In genomic region chr10:62045765-62046521, GRCh38 we compare ENCODE assay signal across 8 cellular contexts.
A peak's percentile ranks its signal among the peaks of the same experiment; 100 is the strongest.
DNase-seq lines count a peak whose midpoint lies in the region; ATAC-seq, FAIRE-seq and TF ChIP-seq lines count a peak whose summit lies in the region.

No MANE protein-coding gene starts in this region.

- H3K4me3 Mint-ChIP-seq in activated naive CD8-positive, alpha-beta T cell treated with anti-CD3 and anti-CD28 coated beads, Interleukin-2, amount 10 ng/mL, durations not matched to agents 7 days and 5 days = peak overlapping the region; percentile 75

- TF ChIP-seq CTCF in kidney (IDR thresholded peaks at IDR 0.05; ENCODE audit: borderline replicate concordance, extremely low read depth, insufficient read depth) = no peak

- H3K9ac ChIP-seq in kidney (ENCODE audit: low read length in 2 of 2) (peak overlapping the region in 1 of 2 donors; percentile 16), stomach smooth muscle (ENCODE audit: low read length in 2 of 2) (peak overlapping the region in 1 of 2 donors; percentile 7)

- H3K27ac ChIP-seq in kidney (ENCODE audit: low read depth in 2 of 2, low read length in 2 of 2) = peak overlapping the region; percentile 96 to 98
- H3K27ac ChIP-seq in stomach smooth muscle (ENCODE audit: low read length) = peak overlapping the region; percentile 88

- H3K4me1 ChIP-seq in kidney (ENCODE audit: control insufficient read depth in 1 of 2, insufficient read depth in 1 of 2, low read depth in 1 of 2, low read length in 2 of 2) (peaks cover 29 to 69% of the 10 kb centered on the region in 2 donors), stomach smooth muscle (ENCODE audit: control insufficient read depth, insufficient read depth, low read length) (peaks cover 27% of the 10 kb centered on the region)

- H3K9me3 ChIP-seq in kidney (ENCODE audit: control insufficient read depth in 1 of 2, low read length in 2 of 2) (no peaks in the 10 kb centered on the region), stomach smooth muscle (ENCODE audit: control insufficient read depth in 2 of 2, low read length in 2 of 2) (no peaks in the 10 kb centered on the region)

- no peaks in the 10 kb centered on the region for H3K27me3 Mint-ChIP-seq in activated naive CD8-positive, alpha-beta T cell treated with anti-CD3 and anti-CD28 coated beads, Interleukin-2, amount 10 ng/mL, durations not matched to agents 7 days and 5 days

- intact Hi-C loops in kidney (cut with DNase I) = no loop called here

- in situ Hi-C loops in KBM-7 (cut with MboI; ENCODE audit: low pct_unique_long_range_greater_than_20kb, low sequenced_read_pairs) = no loop called here

- no peaks in the 10 kb centered on the region for H3K9me3 Mint-ChIP-seq in activated naive CD8-positive, alpha-beta T cell treated with anti-CD3 and anti-CD28 coated beads, Interleukin-2, amount 10 ng/mL, durations not matched to agents 7 days and 5 days

- peak; percentile 58 for FAIRE-seq in kidney (lab: Jason Lieb, UNC)

- POLR2A ChIA-PET in activated naive CD8-positive, alpha-beta T cell treated with anti-CD3 and anti-CD28 coated beads, Interleukin-2, amount 10 ng/mL, durations not matched to agents 7 days and 5 days (lab: Charles Lee) = interaction anchor here (1.4 to 6.3 kb wide), 6 partner anchors 18 to 144 kb away, joined by 5 to 43 read pairs (median 14); partner anchors contain the start of gene ARID5B

- ATAC-seq in activated naive CD8-positive, alpha-beta T cell treated with anti-CD3 and anti-CD28 coated beads, Interleukin-2, amount 10 ng/mL, durations not matched to agents 7 days and 5 days (ENCODE audit: low read depth) = no peak
- ATAC-seq in GM18861 (IDR thresholded peaks at IDR 0.05; ENCODE audit: unreplicated experiment) = no peak

- H3K36me3 Mint-ChIP-seq in activated naive CD8-positive, alpha-beta T cell treated with anti-CD3 and anti-CD28 coated beads, Interleukin-2, amount 10 ng/mL, durations not matched to agents 7 days and 5 days = peaks cover 42% of the 10 kb centered on the region

- H3K4me3 ChIP-seq in kidney (ENCODE audit: low read length in 2 of 2) = peak overlapping the region; percentile 25 to 34
- H3K4me3 ChIP-seq in stomach smooth muscle (ENCODE audit: low read length in 2 of 2) = peak overlapping the region; percentile 1 to 27

- no peaks in the 10 kb centered on the region for H3K27me3 ChIP-seq in stomach smooth muscle (ENCODE audit: control insufficient read depth in 1 of 2, insufficient read depth in 2 of 2, low read length in 2 of 2)

- H3K4me1 Mint-ChIP-seq in activated naive CD8-positive, alpha-beta T cell treated with anti-CD3 and anti-CD28 coated beads, Interleukin-2, amount 10 ng/mL, durations not matched to agents 7 days and 5 days = peaks cover 91% of the 10 kb centered on the region

- DNase-seq in AG20443 (ENCODE audit: low spot score) (peak; percentile 53), KBM-7 (peak; percentile 69), kidney (no peak), NCI-H82 (lab: John Stamatoyannopoulos, UW) (no peak), germinal center (ENCODE audit: low spot score) (no peak)
- no peak for DNase-seq in activated naive CD8-positive, alpha-beta T cell treated with anti-CD3 and anti-CD28 coated beads, Interleukin-2, amount 10 ng/mL, durations not matched to agents 7 days and 5 days

- H3K36me3 ChIP-seq in kidney (ENCODE audit: control insufficient read depth in 1 of 2, insufficient read depth in 2 of 2, low read length in 2 of 2) (no peaks in the 10 kb centered on the region), stomach smooth muscle (ENCODE audit: control insufficient read depth in 2 of 2, insufficient read depth in 2 of 2, low read length in 2 of 2) (no peaks in the 10 kb centered on the region)

- peak overlapping the region; percentile 96 for H3K27ac Mint-ChIP-seq in activated naive CD8-positive, alpha-beta T cell treated with anti-CD3 and anti-CD28 coated beads, Interleukin-2, amount 10 ng/mL, durations not matched to agents 7 days and 5 days

Comparison
In these comparisons a context has a peak if more than half of its experiments do, and no peak if none do; other contexts are left out.
1. DNase-seq: peak in AG20443 (single experiment) and KBM-7 (single experiment); none in activated naive CD8-positive, alpha-beta T cell treated with anti-CD3 and anti-CD28 coated beads, Interleukin-2, amount 10 ng/mL, durations not matched to agents 7 days and 5 days (single experiment), kidney (single experiment), NCI-H82 (single experiment) and germinal center (single experiment).